In genomic region chr1:41683681-41684500, GRCh38 we compare ENCODE assay signal across 8 cellular contexts.
DNase-seq lines count a peak whose midpoint lies in the region; ATAC-seq and TF ChIP-seq lines count a peak whose summit lies in the region.

No MANE protein-coding gene starts in this region.

- 63 to 69% (median 65%) methylated on average over 3 to 4 of the region's 4 CpGs for WGBS in heart left ventricle, 4 donors
- 57 to 70% methylated on average over 4 of the region's 4 CpGs for WGBS in thyroid gland, 2 donors

- no peaks in the 10 kb centered on the region; the same call in 1 of the 2 replicates for H3F3A ChIP-seq in PC-9 (ENCODE audit: insufficient read depth, low read depth)

- DNase-seq in heart left ventricle (peak in 3 of 5 donors; percentile 38 to 69 (median 41)), left ventricle myocardium inferior (no peak), PC-9 (peak in 1 of 2 experiments; percentile 57), thyroid gland (peak; percentile 12 to 25), NCI-H524 treated with DMSO at 0.1 percent for 48 hours (lab: John Stamatoyannopoulos, UW) (no peak)
- DNase-seq in effector memory CD4-positive, alpha-beta T cell = no peak

- H3K79me2 ChIP-seq in PC-9 (ENCODE audit: low read depth) = no peaks in the 10 kb centered on the region

- H3K9me2 ChIP-seq in PC-9 (ENCODE audit: insufficient read depth) = no peaks in the 10 kb centered on the region

- TF ChIP-seq POLR2A in heart left ventricle (IDR thresholded peaks at IDR 0.05) = no peak
- no peak for TF ChIP-seq POLR2A in thyroid gland (IDR thresholded peaks at IDR 0.05)

- peaks cover 0 to 65% (median 22%) of the 10 kb centered on the region in 12 donors for H3K4me1 ChIP-seq in heart left ventricle
- H3K4me1 ChIP-seq in left ventricle myocardium inferior = peaks cover 38% of the 10 kb centered on the region
- H3K4me1 ChIP-seq in PC-9 (replicated peaks; ENCODE audit: insufficient read depth) = peaks cover 15% of the 10 kb centered on the region
- peaks cover 33% of the 10 kb centered on the region for H3K4me1 ChIP-seq in effector memory CD4-positive, alpha-beta T cell (ENCODE audit: control insufficient read depth, insufficient read depth, low read length, poor library complexity, severe bottlenecking)
- H3K4me1 ChIP-seq in thyroid gland = no peaks in the 10 kb centered on the region

- no peaks in the 10 kb centered on the region for H4K20me1 ChIP-seq in PC-9 (ENCODE audit: insufficient read depth)

- intact Hi-C loops in heart left ventricle (cut with DNase I) (no loop called here), left ventricle myocardium inferior (cut with micrococcal nuclease) (no loop called here), PC-9 (cut with micrococcal nuclease; ENCODE audit: unreplicated experiment) (no loop called here), thyroid gland (cut with DNase I) (no loop called here)

- no peaks in the 10 kb centered on the region for H3K36me3 ChIP-seq in heart left ventricle
- no peaks in the 10 kb centered on the region for H3K36me3 ChIP-seq in left ventricle myocardium inferior
- no peaks in the 10 kb centered on the region for H3K36me3 ChIP-seq in PC-9 (ENCODE audit: low read depth)
- no peaks in the 10 kb centered on the region for H3K36me3 ChIP-seq in effector memory CD4-positive, alpha-beta T cell (ENCODE audit: control insufficient read depth, insufficient read depth, low read length)
- H3K36me3 ChIP-seq in thyroid gland = no peaks in the 10 kb centered on the region

- no peak overlapping the region for H2AFZ ChIP-seq in PC-9

- no peaks in the 10 kb centered on the region for H3K9me3 ChIP-seq in heart left ventricle
- H3K9me3 ChIP-seq in left ventricle myocardium inferior (replicated peaks) = no peaks in the 10 kb centered on the region
- no peaks in the 10 kb centered on the region for H3K9me3 ChIP-seq in PC-9 (ENCODE audit: insufficient read depth, low read depth)
- H3K9me3 ChIP-seq in effector memory CD4-positive, alpha-beta T cell (ENCODE audit: control insufficient read depth, low read length) = no peaks in the 10 kb centered on the region
- H3K9me3 ChIP-seq in thyroid gland = no peaks in the 10 kb centered on the region

- no TSS peak for BruUV-seq in PC-9 (replicated peaks; lab: Mats Ljungman, UMichigan)

- peak in 2 of 4 donors; percentile 24 to 65 for ATAC-seq in heart left ventricle
- no peak for ATAC-seq in HG03378 (IDR thresholded peaks at IDR 0.05; ENCODE audit: unreplicated experiment)
- ATAC-seq in HG02970 (IDR thresholded peaks at IDR 0.05; ENCODE audit: low FRiP score, unreplicated experiment) = no peak

- peak overlapping the region; percentile 9 for H3K4me2 ChIP-seq in PC-9

- no peaks in the 10 kb centered on the region for H3K27me3 ChIP-seq in heart left ventricle
- H3K27me3 ChIP-seq in left ventricle myocardium inferior (ENCODE audit: low read depth) = no peaks in the 10 kb centered on the region
- H3K27me3 ChIP-seq in PC-9 (ENCODE audit: insufficient read depth, low read depth) = no peaks in the 10 kb centered on the region
- no peaks in the 10 kb centered on the region for H3K27me3 ChIP-seq in effector memory CD4-positive, alpha-beta T cell (replicated peaks; ENCODE audit: control insufficient read depth, insufficient read depth, low read length, poor library complexity, severe bottlenecking)
- no peaks in the 10 kb centered on the region for H3K27me3 ChIP-seq in thyroid gland

- POLR2A ChIA-PET in PC-9 (lab: Charles Lee; ENCODE audit: unreplicated experiment) = no interaction called here

- H3K27ac ChIP-seq in heart left ventricle = peak overlapping the region in 3 of 12 donors; percentile 5 to 64 (median 29)
- no peak overlapping the region for H3K27ac ChIP-seq in left ventricle myocardium inferior (replicated peaks)
- peak overlapping the region; percentile 27; the same call in 1 of the 2 replicates for H3K27ac ChIP-seq in PC-9
- H3K27ac ChIP-seq in effector memory CD4-positive, alpha-beta T cell (ENCODE audit: insufficient read depth, low read length, poor library complexity, severe bottlenecking) = no peak overlapping the region
- H3K27ac ChIP-seq in thyroid gland = no peak overlapping the region

- no peak overlapping the region for H3K4me3 ChIP-seq in heart left ventricle
- no peak overlapping the region for H3K4me3 ChIP-seq in left ventricle myocardium inferior
- H3K4me3 ChIP-seq in PC-9 = no peak overlapping the region
- peak overlapping the region; percentile 10 for H3K4me3 ChIP-seq in effector memory CD4-positive, alpha-beta T cell (ENCODE audit: insufficient read depth, low read depth, low read length, poor library complexity, severe bottlenecking)
- H3K4me3 ChIP-seq in thyroid gland (replicated peaks in 1 of 3) = no peak overlapping the region

- TF ChIP-seq CTCF in heart left ventricle (IDR thresholded peaks at IDR 0.05) = no peak
- no peak for TF ChIP-seq CTCF in left ventricle myocardium inferior (IDR thresholded peaks at IDR 0.05; ENCODE audit: borderline replicate concordance)
- no peak for TF ChIP-seq CTCF in PC-9 (conservative IDR thresholded peaks at IDR 0.05)
- TF ChIP-seq CTCF in thyroid gland (IDR thresholded peaks at IDR 0.05) = no peak

- CTCF ChIA-PET in PC-9 (lab: Charles Lee) = no interaction called here

Comparison
In these comparisons a context has a peak if more than half of its experiments do, and no peak if none do; other contexts are left out.
1. DNase-seq: peak in heart left ventricle (3 of 5) and thyroid gland (2 of 2); none in left ventricle myocardium inferior (single experiment), effector memory CD4-positive, alpha-beta T cell (0 of 3) and NCI-H524 treated with DMSO at 0.1 percent for 48 hours (single experiment).